14 cellular contexts compared by ENCODE assay signal in the genomic region with DNA sequence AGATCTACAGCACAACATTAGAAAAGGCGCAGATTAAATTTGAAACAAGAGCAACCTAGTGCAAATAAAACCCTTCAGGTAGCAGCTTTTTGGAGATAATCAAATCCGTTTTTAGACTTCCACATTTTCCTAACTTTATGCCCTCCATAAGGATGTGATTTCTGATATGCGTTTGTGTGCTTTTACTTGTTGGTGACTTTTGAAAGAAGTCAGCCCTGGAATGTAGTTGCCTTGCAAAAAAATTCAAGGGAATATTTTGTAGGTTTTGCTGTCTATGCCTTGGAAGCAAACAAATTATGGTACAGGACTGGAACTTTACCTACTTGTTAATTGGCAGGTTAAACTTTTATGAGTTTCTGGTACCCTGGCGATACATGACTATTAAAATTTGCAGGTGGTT.
"Had no signal": no experiment of that assay in that cellular context is flagged by ENCODE, and none has a peak within 500 bp of the region (broad histone marks: within the 10 kb centered on the region; RNA-seq: fewer than 3 reads in every experiment).

No MANE protein-coding gene starts in this region.

- H3K4me3 ChIP-seq: colonic mucosa, heart right ventricle, tibial nerve had no signal

- H3K36me3 ChIP-seq: brain microvascular endothelial cell, colonic mucosa, heart right ventricle, neutrophil, tibial nerve had no signal

- H3K4me1 ChIP-seq: colonic mucosa had no signal

- H3K9me3 ChIP-seq: colonic mucosa, heart right ventricle, neutrophil, tibial nerve had no signal

- H3K27me3 ChIP-seq: brain microvascular endothelial cell, colonic mucosa, heart right ventricle, neutrophil, tibial nerve had no signal

- ATAC-seq: activated CD8-positive, alpha-beta T cell treated with anti-CD3 and anti-CD28 coated beads, Interleukin-2, amount 10 ng/mL, durations not matched to agents 7 days and 5 days; heart right ventricle; natural killer cell had no signal

- DNase-seq: activated CD4-positive, alpha-beta T cell treated with anti-CD3 and anti-CD28 coated beads, Interleukin-2, amount 10 ng/mL, durations not matched to agents 7 days and 5 days; activated CD8-positive, alpha-beta T cell treated with anti-CD3 and anti-CD28 coated beads, Interleukin-2, amount 10 ng/mL, durations not matched to agents 7 days and 5 days; activated naive CD4-positive, alpha-beta T cell treated with anti-CD3 and anti-CD28 coated beads for 36 hours; activated T-cell treated with anti-CD3 and anti-CD28 coated beads, Interleukin-2, amount 50 U/mL, for 24 hours; anterior cingulate cortex; central memory CD4-positive, alpha-beta T cell; colonic mucosa; heart right ventricle; natural killer cell; retina; stimulated activated CD4-positive, alpha-beta T cell treated with anti-CD3 and anti-CD28 coated beads, Interleukin-2, amount 100 ng/mL, for 24 hours had no signal

- H3K27ac ChIP-seq: brain microvascular endothelial cell, colonic mucosa, heart right ventricle, neutrophil, tibial nerve had no signal
